In genomic region chr7:155808551-155809331, GRCh38 we compare ENCODE assay signal across 10 cellular contexts. TPM values are rescaled to one million over a fixed set of nuclear protein-coding genes. Genes with fewer than 3 reads are reported as not detected.
DNase-seq lines count a peak whose midpoint lies in the region; ATAC-seq and TF ChIP-seq lines count a peak whose summit lies in the region.
"Had no signal": no experiment of that assay in that cellular context is flagged by ENCODE, and none has a peak within 500 bp of the region (broad histone marks: within the 10 kb centered on the region; RNA-seq: fewer than 3 reads in every experiment).

No MANE protein-coding gene starts in this region.

- BruUV-seq in Panc1 (replicated peaks; lab: Mats Ljungman, UMichigan), result no TSS peak

- POLR2A ChIA-PET in Panc1 (lab: Charles Lee), result interaction anchor here (0.7 kb wide), 1 partner anchor 804 kb away, joined by 3 read pairs; no protein-coding TSS in a partner anchor

- peak overlapping the region; percentile 56 to 93 for H3K4me3 ChIP-seq in Panc1 (ENCODE audit: low read depth in 2 of 2, low read length in 2 of 2)
- peak overlapping the region; percentile 59 for H3K4me3 ChIP-seq in kidney epithelial cell (ENCODE audit: low read depth, low read length)

- peaks cover 19% of the 10 kb centered on the region for H3K4me1 Mint-ChIP-seq in T-helper 2 cell treated with Interferon-gamma antibody and Interleukin-4, amounts not matched to agents 5 μg/mL and 100 μg/mL, for 36 hours (ENCODE audit: low read depth)
- H3K4me1 Mint-ChIP-seq in stimulated activated memory B cell treated with anti-CD40 and anti-IgM and Interleukin-4, amounts not matched to agents 10 μg/mL and 1 μg/mL and 100 μg/mL, for 72 hours, result peaks cover 49% of the 10 kb centered on the region

- H3K36me3 ChIP-seq in Panc1 (ENCODE audit: control insufficient read depth, insufficient read depth, low read length) (no peaks in the 10 kb centered on the region), kidney epithelial cell (ENCODE audit: control insufficient read depth, insufficient read depth, low read length) (no peaks in the 10 kb centered on the region)

- no peak overlapping the region for H3K27ac Mint-ChIP-seq in T-helper 2 cell treated with Interferon-gamma antibody and Interleukin-4, amounts not matched to agents 5 μg/mL and 100 μg/mL, for 36 hours
- H3K27ac Mint-ChIP-seq in stimulated activated memory B cell treated with anti-CD40 and anti-IgM and Interleukin-4, amounts not matched to agents 10 μg/mL and 1 μg/mL and 100 μg/mL, for 72 hours, result no peak overlapping the region

- H3K9me3 Mint-ChIP-seq in T-helper 2 cell treated with Interferon-gamma antibody and Interleukin-4, amounts not matched to agents 5 μg/mL and 100 μg/mL, for 36 hours, result no peaks in the 10 kb centered on the region
- H3K9me3 Mint-ChIP-seq in stimulated activated memory B cell treated with anti-CD40 and anti-IgM and Interleukin-4, amounts not matched to agents 10 μg/mL and 1 μg/mL and 100 μg/mL, for 72 hours, result no peaks in the 10 kb centered on the region

- peaks cover 75% of the 10 kb centered on the region for H3K27me3 Mint-ChIP-seq in T-helper 2 cell treated with Interferon-gamma antibody and Interleukin-4, amounts not matched to agents 5 μg/mL and 100 μg/mL, for 36 hours (ENCODE audit: low read depth)
- H3K27me3 Mint-ChIP-seq in stimulated activated memory B cell treated with anti-CD40 and anti-IgM and Interleukin-4, amounts not matched to agents 10 μg/mL and 1 μg/mL and 100 μg/mL, for 72 hours, result peaks cover 73% of the 10 kb centered on the region

- peak overlapping the region; percentile 48 for H3K4me3 Mint-ChIP-seq in T-helper 2 cell treated with Interferon-gamma antibody and Interleukin-4, amounts not matched to agents 5 μg/mL and 100 μg/mL, for 36 hours
- H3K4me3 Mint-ChIP-seq in stimulated activated memory B cell treated with anti-CD40 and anti-IgM and Interleukin-4, amounts not matched to agents 10 μg/mL and 1 μg/mL and 100 μg/mL, for 72 hours, result peak overlapping the region; percentile 60

- DNase-seq in T-helper 2 cell treated with Interferon-gamma antibody and Interleukin-4, amounts not matched to agents 5 μg/mL and 100 μg/mL, for 36 hours (ENCODE audit: low spot score), result no peak
- no peak for DNase-seq in T-helper 2 cell
- DNase-seq in Panc1 (ENCODE audit: low read depth, low spot score), result no peak
- DNase-seq in kidney epithelial cell (ENCODE audit: low read depth), result no peak
- DNase-seq in effector CD8-positive, alpha-beta T cell (lab: John Stamatoyannopoulos, UW), result no peak
- no peak for DNase-seq in NCI-H1436 (lab: John Stamatoyannopoulos, UW)

- peak; percentile 19; the same call in 1 of the 2 replicates for TF ChIP-seq CTCF in Panc1 (IDR thresholded peaks at IDR 0.05)
- no peak for TF ChIP-seq CTCF in kidney epithelial cell (IDR thresholded peaks at IDR 0.05; ENCODE audit: insufficient read depth, low read length, poor library complexity, severe bottlenecking)

- peak overlapping the region; percentile 71 for H3K27ac ChIP-seq in Panc1 (ENCODE audit: low read length)

- CTCF ChIA-PET in Panc1 (lab: Charles Lee), result interaction anchor here (0.6 kb wide), 1 partner anchor 210 kb away, joined by 3 read pairs; no protein-coding TSS in a partner anchor

- H3K9me3 ChIP-seq in Panc1 (ENCODE audit: control insufficient read depth, insufficient read depth, low read depth, low read length), result no peaks in the 10 kb centered on the region

- intact Hi-C loops in Panc1 (cut with micrococcal nuclease; ENCODE audit: unreplicated experiment), result no loop called here

- in situ Hi-C loops in Panc1 (cut with HindIII; ENCODE audit: low pct_unique_long_range_greater_than_20kb, low sequenced_read_pairs), result no loop called here

- no peaks in the 10 kb centered on the region for H3K36me3 Mint-ChIP-seq in T-helper 2 cell treated with Interferon-gamma antibody and Interleukin-4, amounts not matched to agents 5 μg/mL and 100 μg/mL, for 36 hours (ENCODE audit: low read depth)
- no peaks in the 10 kb centered on the region for H3K36me3 Mint-ChIP-seq in stimulated activated memory B cell treated with anti-CD40 and anti-IgM and Interleukin-4, amounts not matched to agents 10 μg/mL and 1 μg/mL and 100 μg/mL, for 72 hours

- ATAC-seq in Panc1 (peak; percentile 45), HG03439 (IDR thresholded peaks at IDR 0.05; ENCODE audit: unreplicated experiment) (no peak)
- ATAC-seq in stimulated activated memory B cell treated with anti-CD40 and anti-IgM and Interleukin-4, amounts not matched to agents 10 μg/mL and 1 μg/mL and 100 μg/mL, for 72 hours, result peak; percentile 9

- peaks cover 2% of the 10 kb centered on the region; the same call in 1 of the 2 replicates for H3K27me3 ChIP-seq in Panc1 (ENCODE audit: control insufficient read depth, insufficient read depth, low read length)
- H3K27me3 ChIP-seq in kidney epithelial cell (ENCODE audit: control insufficient read depth, insufficient read depth, low read length), result peaks cover 30% of the 10 kb centered on the region

- H3K4me1 ChIP-seq in Panc1 (ENCODE audit: control insufficient read depth, insufficient read depth, low read length), result peaks cover 32% of the 10 kb centered on the region

RNA-seq across cellular contexts. Expression of gene SHH, which starts 3.5 kb away (rescaled TPM):
- 22.9 TPM for total RNA-seq in Panc1 (2021; ENCODE audit: unreplicated experiment)
- polyA plus RNA-seq in Panc1 (2012; ENCODE audit: insufficient read length), result 23.4 TPM
- 2.8 and 4.5 TPM in 2 replicates for total RNA-seq in kidney epithelial cell
- total RNA-seq: LHCN-M2 had no signal
- polyA plus RNA-seq: BJ had no signal
